Comparison of ENCODE assay signal across 1 cellular context in the genomic region with DNA sequence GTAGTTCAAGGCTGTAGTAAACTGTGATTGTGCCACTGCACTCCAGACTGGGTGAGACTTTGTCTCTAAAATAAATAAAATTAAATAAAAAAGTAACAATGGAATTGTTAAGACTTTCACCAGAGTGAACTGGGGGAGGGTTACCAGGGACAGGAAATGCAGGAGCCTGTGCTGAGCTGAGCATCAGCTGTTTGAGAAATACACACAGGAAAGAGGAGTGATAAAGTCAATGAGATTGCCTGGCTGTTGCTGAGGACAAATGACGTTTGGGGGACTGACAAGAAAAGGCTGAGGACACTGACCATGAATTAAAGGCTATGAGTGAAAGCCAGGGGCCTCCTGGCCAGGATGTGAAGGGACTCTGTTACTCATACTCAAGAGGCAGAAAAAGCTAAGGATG.
TF ChIP-seq lines count a peak whose summit lies in the region.

No MANE protein-coding gene starts in this region.

TF ChIP-seq in IMR-90, 13 proteins besides CTCF, POLR2A, EP300 and RAD21 (continued from another document):
- TF ChIP-seq RFX5 (IDR thresholded peaks at IDR 0.05; ENCODE audit: low read depth, low read length): no peak
- TF ChIP-seq MAZ (IDR thresholded peaks at IDR 0.05; ENCODE audit: borderline replicate concordance, low read depth, low read length): no peak
TF ChIP-seq in IMR-90: peak in this region for 0.
